Comparison of ENCODE assay signal across 15 cellular contexts in genomic region chr17:19247423-19247822, GRCh38. TPM values are rescaled to one million over a fixed set of nuclear protein-coding genes. Genes with fewer than 3 reads are reported as not detected.
A peak's percentile ranks its signal among the peaks of the same experiment; 100 is the strongest.
DNase-seq lines count a peak whose midpoint lies in the region; ATAC-seq and TF ChIP-seq lines count a peak whose summit lies in the region.
"Had no signal": no experiment of that assay in that cellular context is flagged by ENCODE, and none has a peak within 500 bp of the region (broad histone marks: within the 10 kb centered on the region; RNA-seq: fewer than 3 reads in every experiment).

No MANE protein-coding gene starts in this region.

- peaks cover 2% of the 10 kb centered on the region for H3K36me3 Mint-ChIP-seq in osteocyte (ENCODE audit: unreplicated experiment)
- H3K36me3 Mint-ChIP-seq: activated naive CD4-positive, alpha-beta T cell treated with anti-CD3 and anti-CD28 coated beads, Interleukin-2, amount 10 ng/mL, durations not matched to agents 7 days and 5 days had no signal

- no peak overlapping the region; the same call in 1 of the 2 replicates for H2AK5ac ChIP-seq in IMR-90 (ENCODE audit: low read depth, low read length)

- H3K9me3 ChIP-seq in IMR-90 (ENCODE audit: control insufficient read depth, insufficient read depth, low read length) = no peaks in the 10 kb centered on the region
- H3K9me3 ChIP-seq in parathyroid adenoma (ENCODE audit: control insufficient read depth, low read length) = no peaks in the 10 kb centered on the region

- H2BK5ac ChIP-seq in IMR-90 (ENCODE audit: low read depth, low read length, poor library complexity, severe bottlenecking) = no peak overlapping the region

- 83% methylated on average over 1 of the region's 3 CpGs; no CpG with 5 or more reads in 1 of the 2 experiments for WGBS in IMR-90 (ENCODE audit: extremely low coverage in 2 of 2, insufficient read length in 1 of 2), 2 experiments

- H2AFZ ChIP-seq in ACC112 (ENCODE audit: low read length, unreplicated experiment) (no peak overlapping the region), IMR-90 (replicated peaks; ENCODE audit: low read length, poor library complexity) (no peak overlapping the region), parathyroid adenoma (peak overlapping the region; percentile 15)

- H3K4me2 ChIP-seq in IMR-90 (ENCODE audit: low read depth, low read length) = no peak overlapping the region
- peak overlapping the region; percentile 21 for H3K4me2 ChIP-seq in parathyroid adenoma (ENCODE audit: low read length)
- H3K4me2 ChIP-seq: BLaER1 had no signal

- no peak overlapping the region for H4K91ac ChIP-seq in IMR-90 (ENCODE audit: insufficient read depth, low read depth, low read length)

- H3K79me1 ChIP-seq in IMR-90 (ENCODE audit: low read depth in 1 of 2, low read length in 2 of 2) = peaks cover 28 to 79% of the 10 kb centered on the region in 2 experiments

- no peak overlapping the region for H3K27ac Mint-ChIP-seq in osteocyte (ENCODE audit: unreplicated experiment)
- H3K27ac Mint-ChIP-seq: activated naive CD4-positive, alpha-beta T cell treated with anti-CD3 and anti-CD28 coated beads, Interleukin-2, amount 10 ng/mL, durations not matched to agents 7 days and 5 days had no signal

- H3K9ac ChIP-seq in IMR-90 (ENCODE audit: low read depth, low read length) = no peak overlapping the region
- H3K9ac ChIP-seq in parathyroid adenoma = no peak overlapping the region
- H3K9ac ChIP-seq: BLaER1 had no signal

- H4K5ac ChIP-seq in IMR-90 (ENCODE audit: low read depth, low read length) = no peak overlapping the region

- no peak overlapping the region for H3K18ac ChIP-seq in IMR-90 (ENCODE audit: low read depth, low read length)

- no peak for TF ChIP-seq POLR2A in IMR-90 (IDR thresholded peaks at IDR 0.05; ENCODE audit: low read depth, low read length)

- no peak overlapping the region for H3K4me3 Mint-ChIP-seq in osteocyte (ENCODE audit: unreplicated experiment)
- H3K4me3 Mint-ChIP-seq: activated naive CD4-positive, alpha-beta T cell treated with anti-CD3 and anti-CD28 coated beads, Interleukin-2, amount 10 ng/mL, durations not matched to agents 7 days and 5 days; neural crest cell had no signal

- no peak overlapping the region for H3K4me3 ChIP-seq in ACC112 (ENCODE audit: low read depth, low read length)
- no peak overlapping the region for H3K4me3 ChIP-seq in IMR-90 (ENCODE audit: insufficient read depth, low read depth, low read length)
- peak overlapping the region; percentile 3 for H3K4me3 ChIP-seq in parathyroid adenoma (ENCODE audit: low read depth, low read length)
- H3K4me3 ChIP-seq: BLaER1 had no signal

- peaks cover 31% of the 10 kb centered on the region for H3K4me1 Mint-ChIP-seq in osteocyte (ENCODE audit: unreplicated experiment)
- H3K4me1 Mint-ChIP-seq: activated naive CD4-positive, alpha-beta T cell treated with anti-CD3 and anti-CD28 coated beads, Interleukin-2, amount 10 ng/mL, durations not matched to agents 7 days and 5 days had no signal

- BruUV-seq in IMR-90 (replicated peaks; lab: Mats Ljungman, UMichigan) = no TSS peak

- H3K56ac ChIP-seq in IMR-90 (ENCODE audit: extremely low read depth, insufficient read depth, low read length) = no peak overlapping the region

- peaks cover 40% of the 10 kb centered on the region for H3K9me1 ChIP-seq in IMR-90 (ENCODE audit: insufficient read depth, low read length)

- POLR2A ChIA-PET in IMR-90 (lab: Charles Lee; ENCODE audit: unreplicated experiment) = no interaction called here

- TF ChIP-seq CTCF in IMR-90 (conservative IDR thresholded peaks at IDR 0.05; ENCODE audit: low read depth, low read length) (no peak), parathyroid adenoma (IDR thresholded peaks at IDR 0.05) (no peak), osteocyte (IDR thresholded peaks at IDR 0.05) (no peak)

- H3K79me2 ChIP-seq in ACC112 (ENCODE audit: control insufficient read depth, insufficient read depth, low read length, unreplicated experiment) = peaks cover 78% of the 10 kb centered on the region
- peaks cover 66% of the 10 kb centered on the region for H3K79me2 ChIP-seq in parathyroid adenoma

- TF ChIP-seq RAD21 in IMR-90 (IDR thresholded peaks at IDR 0.05; ENCODE audit: low read length) = no peak

- H3K14ac ChIP-seq in IMR-90 (replicated peaks; ENCODE audit: low read depth, low read length) = peak overlapping the region; percentile 45; the same call in 1 of the 2 replicates

- H3K27me3 ChIP-seq in ACC112 (ENCODE audit: insufficient read depth, low read length) (no peaks in the 10 kb centered on the region), IMR-90 (ENCODE audit: control insufficient read depth, insufficient read depth, low read length) (no peaks in the 10 kb centered on the region), parathyroid adenoma (ENCODE audit: control insufficient read depth, insufficient read depth, low read length) (no peaks in the 10 kb centered on the region)
- H3K27me3 ChIP-seq: BLaER1 had no signal

- H3K4me1 ChIP-seq in ACC112 (ENCODE audit: control insufficient read depth, insufficient read depth, low read length, unreplicated experiment) (peaks cover 26% of the 10 kb centered on the region), IMR-90 (ENCODE audit: control insufficient read depth, insufficient read depth, low read length) (peaks cover 16% of the 10 kb centered on the region), parathyroid adenoma (peaks cover 53% of the 10 kb centered on the region)
- H3K4me1 ChIP-seq: BLaER1 had no signal

- DNase-seq in IMR-90 = no peak
- DNase-seq in osteocyte (ENCODE audit: extremely low spot score, unreplicated experiment) = no peak
- no peak for DNase-seq in NCI-H1048 (lab: John Stamatoyannopoulos, UW)
- no peak for DNase-seq in NCI-H2107 treated with DMSO at 0.1 percent for 48 hours (lab: John Stamatoyannopoulos, UW; ENCODE audit: unreplicated experiment)
- no peak for DNase-seq in iPS-NIHi11 (ENCODE audit: low spot score)
- DNase-seq: activated CD8-positive, alpha-beta memory T cell treated with anti-CD3 and anti-CD28 coated beads for 24 hours; activated naive CD4-positive, alpha-beta T cell treated with anti-CD3 and anti-CD28 coated beads, Interleukin-2, amount 10 ng/mL, durations not matched to agents 7 days and 5 days; islet precursor cell; NCI-H446 treated with DMSO at 0.1 percent for 48 hours; T-helper 9 cell had no signal

- no peaks in the 10 kb centered on the region for H3K36me3 ChIP-seq in ACC112 (ENCODE audit: insufficient read depth, low read length)
- no peaks in the 10 kb centered on the region for H3K36me3 ChIP-seq in IMR-90 (ENCODE audit: control insufficient read depth, insufficient read depth, low read length)
- H3K36me3 ChIP-seq in parathyroid adenoma (ENCODE audit: control insufficient read depth, insufficient read depth, low read length) = no peaks in the 10 kb centered on the region
- H3K36me3 ChIP-seq: BLaER1 had no signal

- ATAC-seq in IMR-90 (ENCODE audit: low read depth) (no peak), esophagus mucosa (peak; percentile 16)

- dilution Hi-C loops in IMR-90 (cut with HindIII; ENCODE audit: low sequenced_read_pairs, unreplicated experiment) = no loop called here

- intact Hi-C loops in IMR-90 (cut with micrococcal nuclease) = no loop called here

- H2BK20ac ChIP-seq in IMR-90 (ENCODE audit: low read depth, low read length) = no peak overlapping the region

- peak overlapping the region; percentile 65 for H3K23ac ChIP-seq in IMR-90 (ENCODE audit: low read depth, low read length)

- no peak overlapping the region for H4K8ac ChIP-seq in IMR-90 (ENCODE audit: low read depth in 2 of 2, low read length in 2 of 2)

- in situ Hi-C loops in IMR-90 (cut with MboI; ENCODE audit: low sequenced_read_pairs) = no loop called here

- no peak overlapping the region for H3K4ac ChIP-seq in IMR-90 (ENCODE audit: low read depth, low read length)

- CTCF ChIA-PET in IMR-90 (lab: Yijun Ruan, JAX) = no interaction called here

- H3K9me3 Mint-ChIP-seq in osteocyte (ENCODE audit: unreplicated experiment) = no peaks in the 10 kb centered on the region
- H3K9me3 Mint-ChIP-seq: activated naive CD4-positive, alpha-beta T cell treated with anti-CD3 and anti-CD28 coated beads, Interleukin-2, amount 10 ng/mL, durations not matched to agents 7 days and 5 days; neural crest cell had no signal

- no peaks in the 10 kb centered on the region for H3K27me3 Mint-ChIP-seq in osteocyte (ENCODE audit: unreplicated experiment)

- H4K20me1 ChIP-seq in IMR-90 (ENCODE audit: insufficient read depth, low read length) = peaks cover 79% of the 10 kb centered on the region

- no peak overlapping the region for H2BK15ac ChIP-seq in IMR-90 (ENCODE audit: low read depth, low read length)

- H2BK120ac ChIP-seq in IMR-90 (ENCODE audit: low read depth, low read length) = no peak overlapping the region

- H3K27ac ChIP-seq in ACC112 (ENCODE audit: low read depth, low read length) = 0 out of 2 replicates have a peak overlapping the region, but pooled peaks have one; percentile 41
- H3K27ac ChIP-seq in IMR-90 (ENCODE audit: insufficient read depth, low read length) = no peak overlapping the region
- H3K27ac ChIP-seq in parathyroid adenoma = peak overlapping the region; percentile 80
- H3K27ac ChIP-seq: BLaER1 had no signal

- H2AK9ac ChIP-seq in IMR-90 (replicated peaks; ENCODE audit: low read depth, low read length, poor library complexity) = no peak overlapping the region

TF ChIP-seq in IMR-90, 13 proteins besides CTCF, POLR2A, EP300 and RAD21 (continues in another document):
- TF ChIP-seq USF2 (IDR thresholded peaks at IDR 0.05; ENCODE audit: low read depth, low read length) (no peak), RFX5 (IDR thresholded peaks at IDR 0.05; ENCODE audit: low read depth, low read length) (no peak), MXI1 (IDR thresholded peaks at IDR 0.05; ENCODE audit: borderline replicate concordance, low read depth, low read length) (no peak), NFE2L2 (IDR thresholded peaks at IDR 0.05; ENCODE audit: low read depth, low read length) (no peak)

RNA-seq across cellular contexts. Expression of gene EPN2, which starts 10.3 kb away (rescaled TPM):
- total RNA-seq in IMR-90 (2012; rRNA removed) = 14.9 and 19.4 TPM in 2 replicates
- 25.3 and 28.0 TPM in 2 replicates for polyA plus RNA-seq in IMR-90 (2012; rRNA removed)
- polyA plus RNA-seq in IMR-90 (2012; cell fraction: cytosol; rRNA removed) = 23.7 and 47.8 TPM in 2 replicates
- 84.7 and 99.7 TPM in 2 replicates for polyA plus RNA-seq in IMR-90 (2012; cell fraction: nucleus; rRNA removed; ENCODE audit: low replicate concordance)
- 68.3 TPM for total RNA-seq in esophagus mucosa
- 49.5 and 54.7 TPM in 2 replicates for total RNA-seq in osteocyte
